In the genomic region with DNA sequence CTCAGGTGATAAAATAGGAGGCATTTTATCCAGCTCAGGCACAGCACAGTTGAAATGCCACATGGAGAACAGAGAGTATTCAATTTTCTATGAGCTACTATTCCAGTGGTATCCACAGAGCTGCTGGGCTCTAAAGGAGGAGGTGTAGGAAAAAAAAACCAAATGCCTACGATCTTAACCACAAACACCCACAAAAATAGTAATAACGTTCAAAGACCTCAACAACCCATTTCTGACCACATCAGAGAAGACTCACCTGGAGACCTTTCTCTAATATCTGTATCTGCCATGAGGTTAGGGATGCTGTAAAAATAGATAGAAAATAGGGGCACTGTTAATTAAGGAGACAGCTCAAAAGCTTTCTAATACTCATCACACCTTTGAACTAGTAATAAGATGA, we compare ENCODE assay signal across 22 cellular contexts.
DNase-seq lines count a peak whose midpoint lies in the region; ATAC-seq, FAIRE-seq and TF ChIP-seq lines count a peak whose summit lies in the region.
"Had no signal": no experiment of that assay in that cellular context is flagged by ENCODE, and none has a peak within 500 bp of the region (broad histone marks: within the 10 kb centered on the region; RNA-seq: fewer than 3 reads in every experiment).

No MANE protein-coding gene starts in this region.

- peak overlapping the region; percentile 38; the same call in 1 of the 2 replicates for H3K4me2 ChIP-seq in KMS-11

- peaks cover 45% of the 10 kb centered on the region for H3K27me3 ChIP-seq in KMS-11 (ENCODE audit: insufficient read depth, low read depth)

- H4K20me1 ChIP-seq in KMS-11 (ENCODE audit: insufficient read depth), result no peaks in the 10 kb centered on the region

- peak; percentile 20 for ATAC-seq in activated CD8-positive, alpha-beta T cell treated with anti-CD3 and anti-CD28 coated beads for 36 hours
- no peak for ATAC-seq in activated CD8-positive, alpha-beta T cell treated with anti-CD3 and anti-CD28 coated beads, Interleukin-2, amount 10 ng/mL, durations not matched to agents 7 days and 5 days
- peak; percentile 16 for ATAC-seq in GM21717 (IDR thresholded peaks at IDR 0.05; ENCODE audit: unreplicated experiment)
- peak; percentile 72 for ATAC-seq in stimulated activated naive CD8-positive, alpha-beta T cell treated with anti-CD3 and anti-CD28 coated beads, Interleukin-15, amount 100 ng/mL, for 72 hours
- ATAC-seq: CD8-positive, alpha-beta T cell had no signal

- FAIRE-seq in RCC 7860 (lab: Jason Lieb, UNC), result no peak
- FAIRE-seq: GM18507 had no signal

- H3K4me1 ChIP-seq in KMS-11 (ENCODE audit: low read depth, poor library complexity, severe bottlenecking), result peaks cover 44% of the 10 kb centered on the region

- no peak overlapping the region for H3K27ac Mint-ChIP-seq in activated CD8-positive, alpha-beta T cell treated with anti-CD3 and anti-CD28 coated beads for 36 hours
- no peak overlapping the region for H3K27ac Mint-ChIP-seq in activated CD8-positive, alpha-beta T cell treated with anti-CD3 and anti-CD28 coated beads, Interleukin-2, amount 10 ng/mL, durations not matched to agents 7 days and 5 days
- no peak overlapping the region for H3K27ac Mint-ChIP-seq in stimulated activated naive CD8-positive, alpha-beta T cell treated with anti-CD3 and anti-CD28 coated beads, Interleukin-15, amount 100 ng/mL, for 72 hours
- H3K27ac Mint-ChIP-seq: CD8-positive, alpha-beta T cell had no signal

- H3K4me3 ChIP-seq in KMS-11 (IDR thresholded peaks at IDR 0.05; ENCODE audit: insufficient read depth, low read depth, low read length), result no peak overlapping the region

- no peak for TF ChIP-seq CTCF in activated CD8-positive, alpha-beta T cell treated with anti-CD3 and anti-CD28 coated beads for 36 hours (IDR thresholded peaks at IDR 0.05)
- TF ChIP-seq CTCF in KMS-11 (conservative IDR thresholded peaks at IDR 0.05; ENCODE audit: low read depth, low read length), result no peak

- H3K4me3 Mint-ChIP-seq in activated CD8-positive, alpha-beta T cell treated with anti-CD3 and anti-CD28 coated beads for 36 hours, result no peak overlapping the region
- no peak overlapping the region for H3K4me3 Mint-ChIP-seq in activated CD8-positive, alpha-beta T cell treated with anti-CD3 and anti-CD28 coated beads, Interleukin-2, amount 10 ng/mL, durations not matched to agents 7 days and 5 days
- no peak overlapping the region for H3K4me3 Mint-ChIP-seq in stimulated activated naive CD8-positive, alpha-beta T cell treated with anti-CD3 and anti-CD28 coated beads, Interleukin-15, amount 100 ng/mL, for 72 hours
- H3K4me3 Mint-ChIP-seq: CD8-positive, alpha-beta T cell had no signal

- H3K9me3 Mint-ChIP-seq in activated CD8-positive, alpha-beta T cell treated with anti-CD3 and anti-CD28 coated beads for 36 hours, result no peaks in the 10 kb centered on the region
- H3K9me3 Mint-ChIP-seq in activated CD8-positive, alpha-beta T cell treated with anti-CD3 and anti-CD28 coated beads, Interleukin-2, amount 10 ng/mL, durations not matched to agents 7 days and 5 days (ENCODE audit: insufficient read depth), result no peaks in the 10 kb centered on the region
- H3K9me3 Mint-ChIP-seq in stimulated activated naive CD8-positive, alpha-beta T cell treated with anti-CD3 and anti-CD28 coated beads, Interleukin-15, amount 100 ng/mL, for 72 hours, result no peaks in the 10 kb centered on the region
- H3K9me3 Mint-ChIP-seq: CD8-positive, alpha-beta T cell had no signal

- H2AFZ ChIP-seq in KMS-11 (ENCODE audit: low read depth), result no peak overlapping the region

- no peak overlapping the region for H3K9ac ChIP-seq in KMS-11

- no peak for DNase-seq in activated CD8-positive, alpha-beta T cell treated with anti-CD3 and anti-CD28 coated beads for 36 hours
- DNase-seq in activated CD8-positive, alpha-beta T cell treated with anti-CD3 and anti-CD28 coated beads, Interleukin-2, amount 10 ng/mL, durations not matched to agents 7 days and 5 days, result no peak
- no peak for DNase-seq in stimulated activated naive CD8-positive, alpha-beta T cell treated with anti-CD3 and anti-CD28 coated beads, Interleukin-15, amount 100 ng/mL, for 72 hours
- DNase-seq in RCC 7860 (ENCODE audit: low spot score), result no peak
- no peak for DNase-seq in putamen (ENCODE audit: low spot score)
- DNase-seq in NCI-H2107 (lab: John Stamatoyannopoulos, UW), result no peak
- DNase-seq: 8988T; C1 segment of cervical spinal cord; CD8-positive, alpha-beta T cell; GOT3; HCEC 1CT; KBM-7; NCI-H1105; NCI-H146; NCI-H2029; NCI-H2171; NCI-H524 treated with DMSO at 0.1 percent for 48 hours; SHP77 had no signal

- no peak overlapping the region for H3K27ac ChIP-seq in KMS-11
- H3K27ac ChIP-seq: HL-60 had no signal

- H3K79me2 ChIP-seq in KMS-11 (ENCODE audit: insufficient read depth, low read depth), result no peaks in the 10 kb centered on the region

- no peaks in the 10 kb centered on the region for H3K36me3 Mint-ChIP-seq in activated CD8-positive, alpha-beta T cell treated with anti-CD3 and anti-CD28 coated beads for 36 hours (ENCODE audit: low read depth)
- no peaks in the 10 kb centered on the region for H3K36me3 Mint-ChIP-seq in activated CD8-positive, alpha-beta T cell treated with anti-CD3 and anti-CD28 coated beads, Interleukin-2, amount 10 ng/mL, durations not matched to agents 7 days and 5 days (ENCODE audit: low read depth)
- H3K36me3 Mint-ChIP-seq: CD8-positive, alpha-beta T cell had no signal

- no peaks in the 10 kb centered on the region for H3K36me3 ChIP-seq in KMS-11 (ENCODE audit: insufficient read depth)

- POLR2A ChIA-PET in activated CD8-positive, alpha-beta T cell treated with anti-CD3 and anti-CD28 coated beads for 36 hours (lab: Charles Lee), result no interaction called here
- POLR2A ChIA-PET in activated CD8-positive, alpha-beta T cell treated with anti-CD3 and anti-CD28 coated beads, Interleukin-2, amount 10 ng/mL, durations not matched to agents 7 days and 5 days (lab: Charles Lee), result no interaction called here

- H3K27me3 Mint-ChIP-seq in activated CD8-positive, alpha-beta T cell treated with anti-CD3 and anti-CD28 coated beads for 36 hours, result peaks cover 28% of the 10 kb centered on the region
- peaks cover 26% of the 10 kb centered on the region for H3K27me3 Mint-ChIP-seq in activated CD8-positive, alpha-beta T cell treated with anti-CD3 and anti-CD28 coated beads, Interleukin-2, amount 10 ng/mL, durations not matched to agents 7 days and 5 days (ENCODE audit: low read depth)
- H3K27me3 Mint-ChIP-seq in stimulated activated naive CD8-positive, alpha-beta T cell treated with anti-CD3 and anti-CD28 coated beads, Interleukin-15, amount 100 ng/mL, for 72 hours, result peaks cover 37% of the 10 kb centered on the region

- intact Hi-C loops in activated CD8-positive, alpha-beta T cell treated with anti-CD3 and anti-CD28 coated beads for 36 hours (cut with micrococcal nuclease), result no loop called here

- CTCF ChIA-PET in activated CD8-positive, alpha-beta T cell treated with anti-CD3 and anti-CD28 coated beads for 36 hours (lab: Charles Lee), result interaction anchor here (1.1 to 5.7 kb wide), 4 partner anchors 10 to 178 kb away, joined by 3 to 50 read pairs (median 4); no protein-coding TSS in a partner anchor
- CTCF ChIA-PET in activated CD8-positive, alpha-beta T cell treated with anti-CD3 and anti-CD28 coated beads, Interleukin-2, amount 10 ng/mL, durations not matched to agents 7 days and 5 days (lab: Charles Lee), result interaction anchor here (2.0 to 3.6 kb wide), 2 partner anchors 10 to 73 kb away, joined by 6 to 32 read pairs; no protein-coding TSS in a partner anchor

- peaks cover 2% of the 10 kb centered on the region for H3K4me1 Mint-ChIP-seq in activated CD8-positive, alpha-beta T cell treated with anti-CD3 and anti-CD28 coated beads for 36 hours (ENCODE audit: low read depth)
- peaks cover 4% of the 10 kb centered on the region for H3K4me1 Mint-ChIP-seq in activated CD8-positive, alpha-beta T cell treated with anti-CD3 and anti-CD28 coated beads, Interleukin-2, amount 10 ng/mL, durations not matched to agents 7 days and 5 days (ENCODE audit: low read depth)
- H3K4me1 Mint-ChIP-seq in stimulated activated naive CD8-positive, alpha-beta T cell treated with anti-CD3 and anti-CD28 coated beads, Interleukin-15, amount 100 ng/mL, for 72 hours, result no peaks in the 10 kb centered on the region
